ENCODE assay signal across 14 cellular contexts in the genomic region with DNA sequence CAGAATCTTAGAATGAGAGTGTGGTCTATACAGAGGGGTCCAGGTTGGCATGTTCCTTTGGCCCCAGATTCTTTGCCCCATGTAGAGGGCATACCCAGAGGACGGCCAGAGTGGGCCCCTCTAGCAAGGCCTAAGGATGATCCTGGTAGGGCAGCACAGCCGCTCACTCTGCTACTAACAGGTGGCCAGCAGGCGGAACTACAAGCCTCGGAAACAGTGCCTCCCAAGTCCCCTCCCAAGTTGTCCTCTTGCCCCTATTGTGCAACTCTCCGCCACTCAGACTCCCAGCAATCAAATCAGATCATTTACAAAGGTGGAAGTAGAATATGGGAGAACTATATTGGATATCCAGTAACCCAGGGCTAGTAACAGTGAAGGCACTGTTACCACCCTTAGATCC.
"Had no signal": no experiment of that assay in that cellular context is flagged by ENCODE, and none has a peak within 500 bp of the region (broad histone marks: within the 10 kb centered on the region; RNA-seq: fewer than 3 reads in every experiment).

No MANE protein-coding gene starts in this region.

- H3K27ac ChIP-seq: adrenal gland, coronary artery, left lung, testis had no signal

- H3K4me1 ChIP-seq: adrenal gland, left lung, testis had no signal

- H3K9me3 Mint-ChIP-seq: stimulated activated naive CD8-positive, alpha-beta T cell treated with anti-CD3 and anti-CD28 coated beads, Interleukin-15, amount 100 ng/mL, for 72 hours had no signal

- H3K27ac Mint-ChIP-seq: stimulated activated naive CD8-positive, alpha-beta T cell treated with anti-CD3 and anti-CD28 coated beads, Interleukin-15, amount 100 ng/mL, for 72 hours had no signal

- H3K4me3 Mint-ChIP-seq: stimulated activated naive CD8-positive, alpha-beta T cell treated with anti-CD3 and anti-CD28 coated beads, Interleukin-15, amount 100 ng/mL, for 72 hours had no signal

- H3K27me3 ChIP-seq: adrenal gland, left lung, testis had no signal

- H3K27me3 Mint-ChIP-seq: stimulated activated naive CD8-positive, alpha-beta T cell treated with anti-CD3 and anti-CD28 coated beads, Interleukin-15, amount 100 ng/mL, for 72 hours had no signal

- ATAC-seq: activated CD4-positive, CD25-positive, alpha-beta regulatory T cell treated with anti-CD3 and anti-CD28 coated beads, Interleukin-2, amount 50 U/mL, for 24 hours; left lung; stimulated activated naive CD8-positive, alpha-beta T cell treated with anti-CD3 and anti-CD28 coated beads, Interleukin-15, amount 100 ng/mL, for 72 hours had no signal

- H3K4me3 ChIP-seq: adrenal gland, coronary artery, left lung, testis had no signal

- H3K36me3 ChIP-seq: adrenal gland, left lung had no signal

- DNase-seq: activated naive CD4-positive, alpha-beta T cell treated with anti-CD3 and anti-CD28 coated beads, Interleukin-2, amount 50 U/mL, for 16 hours; activated T-cell treated with anti-CD3 and anti-CD28 coated beads, Interleukin-2, amount 50 U/mL, for 1 hour; adrenal gland; caudate nucleus; glutamatergic neuron; left lung; mesenchymal stem cell; stimulated activated CD4-positive, alpha-beta T cell treated with anti-CD3 and anti-CD28 coated beads, Interleukin-4, amount 100 ng/mL, for 1 hour; stimulated activated CD8-positive, alpha-beta memory T cell treated with anti-CD3 and anti-CD28 coated beads, Interleukin-4, amount 100 ng/mL, for 48 hours; stimulated activated naive CD8-positive, alpha-beta T cell treated with anti-CD3 and anti-CD28 coated beads, Interleukin-15, amount 100 ng/mL, for 72 hours; T-helper 2 cell; testis had no signal

- H3K9me3 ChIP-seq: adrenal gland, left lung, testis had no signal

- H3K4me1 Mint-ChIP-seq: stimulated activated naive CD8-positive, alpha-beta T cell treated with anti-CD3 and anti-CD28 coated beads, Interleukin-15, amount 100 ng/mL, for 72 hours had no signal
